In genomic region chr11:73598719-73599379, GRCh38 we compare ENCODE assay signal across 8 cellular contexts. TPM values are rescaled to one million over a fixed set of nuclear protein-coding genes. Genes with fewer than 3 reads are reported as not detected.
DNase-seq lines count a peak whose midpoint lies in the region; ATAC-seq and TF ChIP-seq lines count a peak whose summit lies in the region.

No MANE protein-coding gene starts in this region.

- peak overlapping the region; percentile 70 for H3K4me2 ChIP-seq in trophoblast cell (ENCODE audit: low read length)

- H3K27ac ChIP-seq in endodermal cell (ENCODE audit: low read depth, low read length): peak overlapping the region; percentile 97
- H3K27ac ChIP-seq in trophoblast cell (ENCODE audit: low read depth, low read length): no peak overlapping the region

- peaks cover 4% of the 10 kb centered on the region for H3K27me3 Mint-ChIP-seq in activated CD4-positive, alpha-beta T cell treated with anti-CD3 and anti-CD28 coated beads, Interleukin-2, amount 10 ng/mL, durations not matched to agents 24 days and 14 days
- peaks cover 3% of the 10 kb centered on the region for H3K27me3 Mint-ChIP-seq in endodermal cell (ENCODE audit: insufficient read depth)

- no peak for TF ChIP-seq CTCF in endodermal cell (conservative IDR thresholded peaks at IDR 0.05)

- H2AFZ ChIP-seq in trophoblast cell (ENCODE audit: insufficient read depth, low read length, poor library complexity): peak overlapping the region; percentile 58

- H3K36me3 Mint-ChIP-seq in activated CD4-positive, alpha-beta T cell treated with anti-CD3 and anti-CD28 coated beads, Interleukin-2, amount 10 ng/mL, durations not matched to agents 24 days and 14 days (ENCODE audit: low read depth): peaks cover 8% of the 10 kb centered on the region
- no peaks in the 10 kb centered on the region for H3K36me3 Mint-ChIP-seq in endodermal cell (ENCODE audit: low read depth)

- H3K36me3 ChIP-seq in endodermal cell (ENCODE audit: control insufficient read depth, insufficient read depth, low read length): no peaks in the 10 kb centered on the region
- no peaks in the 10 kb centered on the region for H3K36me3 ChIP-seq in trophoblast cell (ENCODE audit: control insufficient read depth in 1 of 2, insufficient read depth in 2 of 2, low read length in 2 of 2)

- H2BK5ac ChIP-seq in trophoblast cell (ENCODE audit: low read depth, low read length, poor library complexity): no peak overlapping the region

- ATAC-seq in HG03108 (IDR thresholded peaks at IDR 0.05; ENCODE audit: unreplicated experiment) (no peak), HG03442 (IDR thresholded peaks at IDR 0.05; ENCODE audit: unreplicated experiment) (no peak)

- no peak overlapping the region for H3K4ac ChIP-seq in trophoblast cell (ENCODE audit: low read depth, low read length)

- intact Hi-C loops in activated CD4-positive, alpha-beta T cell treated with anti-CD3 and anti-CD28 coated beads, Interleukin-2, amount 10 ng/mL, durations not matched to agents 24 days and 14 days (cut with micrococcal nuclease): loop anchor here (1.0 to 5.0 kb wide), 5 partner anchors 48 to 573 kb away; partner anchors contain the start of genes C2CD3, PLEKHB1, PPME1 and RAB6A

- 46 to 67% methylated on average over 11 to 18 of the region's 20 CpGs for WGBS in endodermal cell (ENCODE audit: insufficient coverage in 1 of 2, insufficient read length in 1 of 2), 2 experiments
- WGBS in trophoblast cell (ENCODE audit: extremely low coverage, insufficient coverage, insufficient read length): 100% methylated on average over 1 of the region's 20 CpGs

- H3K4me1 Mint-ChIP-seq in activated CD4-positive, alpha-beta T cell treated with anti-CD3 and anti-CD28 coated beads, Interleukin-2, amount 10 ng/mL, durations not matched to agents 24 days and 14 days: peaks cover 40% of the 10 kb centered on the region
- H3K4me1 Mint-ChIP-seq in endodermal cell: peaks cover 41% of the 10 kb centered on the region

- H3K4me3 ChIP-seq in endodermal cell (ENCODE audit: low read length) (peak overlapping the region; percentile 87), trophoblast cell (ENCODE audit: low read depth, low read length) (peak overlapping the region; percentile 64)

- H3K79me1 ChIP-seq in trophoblast cell (ENCODE audit: low read length): peaks cover 5% of the 10 kb centered on the region

- no peak overlapping the region for H2AK5ac ChIP-seq in trophoblast cell (ENCODE audit: low read length)

- H3K4me3 Mint-ChIP-seq in activated CD4-positive, alpha-beta T cell treated with anti-CD3 and anti-CD28 coated beads, Interleukin-2, amount 10 ng/mL, durations not matched to agents 24 days and 14 days: peak overlapping the region; percentile 93
- peak overlapping the region; percentile 85 for H3K4me3 Mint-ChIP-seq in endodermal cell

- H3K14ac ChIP-seq in trophoblast cell (ENCODE audit: low read length): peak overlapping the region; percentile 25

- H3K27ac Mint-ChIP-seq in activated CD4-positive, alpha-beta T cell treated with anti-CD3 and anti-CD28 coated beads, Interleukin-2, amount 10 ng/mL, durations not matched to agents 24 days and 14 days: peak overlapping the region; percentile 92
- H3K27ac Mint-ChIP-seq in endodermal cell: peak overlapping the region; percentile 76

- peak overlapping the region; percentile 58 for H4K91ac ChIP-seq in trophoblast cell (ENCODE audit: low read depth, low read length)

- H4K8ac ChIP-seq in trophoblast cell (ENCODE audit: low read depth, low read length): peak overlapping the region; percentile 86

- no peaks in the 10 kb centered on the region for H3K9me3 Mint-ChIP-seq in activated CD4-positive, alpha-beta T cell treated with anti-CD3 and anti-CD28 coated beads, Interleukin-2, amount 10 ng/mL, durations not matched to agents 24 days and 14 days
- no peaks in the 10 kb centered on the region for H3K9me3 Mint-ChIP-seq in endodermal cell

- H3K9me3 ChIP-seq in endodermal cell (ENCODE audit: control insufficient read depth, low read length) (no peaks in the 10 kb centered on the region), trophoblast cell (ENCODE audit: insufficient read depth, low read depth, low read length) (no peaks in the 10 kb centered on the region)

- no peaks in the 10 kb centered on the region for H3K27me3 ChIP-seq in endodermal cell (ENCODE audit: control insufficient read depth, insufficient read depth, low read length, poor library complexity, severe bottlenecking)
- H3K27me3 ChIP-seq in trophoblast cell (ENCODE audit: insufficient read depth, low read length): no peaks in the 10 kb centered on the region

- H3K4me1 ChIP-seq in endodermal cell (ENCODE audit: control insufficient read depth, insufficient read depth, low read length) (no peaks in the 10 kb centered on the region), trophoblast cell (ENCODE audit: control insufficient read depth in 1 of 2, insufficient read depth in 2 of 2, low read length in 2 of 2) (peaks cover 9% of the 10 kb centered on the region in 2 experiments)

- no peak overlapping the region for H2BK120ac ChIP-seq in trophoblast cell (ENCODE audit: insufficient read depth, low read length, poor library complexity)

- peaks cover 11% of the 10 kb centered on the region for H3K79me2 ChIP-seq in trophoblast cell (ENCODE audit: control insufficient read depth, insufficient read depth, low read length, poor library complexity)

- H3K9ac ChIP-seq in endodermal cell (ENCODE audit: extremely low read depth, low read length, poor library complexity, severe bottlenecking) (no peak overlapping the region), trophoblast cell (ENCODE audit: low read length) (peak overlapping the region; percentile 16)

- H4K12ac ChIP-seq in trophoblast cell (ENCODE audit: low read depth, low read length): peak overlapping the region; percentile 49

- no peak overlapping the region for H3K18ac ChIP-seq in trophoblast cell (ENCODE audit: low read length)

- no peak overlapping the region for H2BK12ac ChIP-seq in trophoblast cell (ENCODE audit: low read length)

- no peak for DNase-seq in activated CD4-positive, alpha-beta T cell treated with anti-CD3 and anti-CD28 coated beads, Interleukin-2, amount 10 ng/mL, durations not matched to agents 24 days and 14 days
- DNase-seq in activated CD4-positive, alpha-beta T cell treated with anti-CD3 and anti-CD28 coated beads for 4 hours: no peak
- DNase-seq in NCI-H69 (lab: John Stamatoyannopoulos, UW) (peak; percentile 20), endodermal cell (no peak), trophoblast cell (peak in 1 of 2 donors; percentile 13), H4 (ENCODE audit: low spot score) (no peak)

- no peak overlapping the region for H3K23ac ChIP-seq in trophoblast cell (ENCODE audit: low read length)

RNA-seq across cellular contexts. Expression of gene FAM168A, which starts 0.9 kb away (rescaled TPM):
- 17.4 and 19.8 TPM in 2 replicates for total RNA-seq in activated CD4-positive, alpha-beta T cell treated with anti-CD3 and anti-CD28 coated beads, Interleukin-2, amount 10 ng/mL, durations not matched to agents 24 days and 14 days
- 10 to 100 TPM; 27.4 to 31.6 TPM for total RNA-seq in endodermal cell
- polyA plus RNA-seq in endodermal cell (2013, experiment 1 of 2): 35.7 TPM
- 35.9 TPM for polyA plus RNA-seq in endodermal cell (2013, experiment 2 of 2)
- 14.0 and 14.1 TPM in 2 replicates for polyA plus RNA-seq in trophoblast cell (2013)
- total RNA-seq in H4 (2014; rRNA removed; shearing (Covaris generic)): 8.9 and 14.6 TPM in 2 replicates

RNA-seq across cellular contexts. Expression of gene PLEKHB1, which starts 47.5 kb away (rescaled TPM):
- 1.0 and 1.5 TPM in 2 replicates for total RNA-seq in activated CD4-positive, alpha-beta T cell treated with anti-CD3 and anti-CD28 coated beads, Interleukin-2, amount 10 ng/mL, durations not matched to agents 24 days and 14 days
- total RNA-seq in endodermal cell: 10 to 100 TPM; 44.6 to 81.0 TPM
- 26.6 TPM for polyA plus RNA-seq in endodermal cell (2013, experiment 1 of 2)
- polyA plus RNA-seq in endodermal cell (2013, experiment 2 of 2): 25.3 TPM
- polyA plus RNA-seq in trophoblast cell (2013): 0.12 and 0.34 TPM in 2 replicates
- total RNA-seq in H4 (2014; rRNA removed; shearing (Covaris generic)): 0.10 TPM in 1 of 2 replicates, not detected in the other

Comparison
In these comparisons a context has a peak if more than half of its experiments do, and no peak if none do; other contexts are left out.
1. RNA of gene PLEKHB1, which starts 47.5 kb away (total RNA-seq): 44.6 to 81.0 TPM in endodermal cell; 1.0 to 1.5 TPM in activated CD4-positive, alpha-beta T cell treated with anti-CD3 and anti-CD28 coated beads, Interleukin-2, amount 10 ng/mL, durations not matched to agents 24 days and 14 days and 0.10 TPM in H4; every median in the first group is over 10 times any median in the second.